ENCODE assay signal across 12 cellular contexts in genomic region chr3:172692751-172693310, GRCh38. TPM values are rescaled to one million over a fixed set of nuclear protein-coding genes. Genes with fewer than 3 reads are reported as not detected.
A peak's percentile ranks its signal among the peaks of the same experiment; 100 is the strongest.
DNase-seq lines count a peak whose midpoint lies in the region; ATAC-seq and TF ChIP-seq lines count a peak whose summit lies in the region.
"Had no signal": no experiment of that assay in that cellular context is flagged by ENCODE, and none has a peak within 500 bp of the region (broad histone marks: within the 10 kb centered on the region; RNA-seq: fewer than 3 reads in every experiment).

No MANE protein-coding gene starts in this region.

- peak overlapping the region; percentile 73 for H3K27ac Mint-ChIP-seq in T-helper 17 cell
- H3K27ac Mint-ChIP-seq: activated naive CD4-positive, alpha-beta T cell treated with anti-CD3 and anti-CD28 coated beads for 36 hours; CD4-positive, alpha-beta memory T cell had no signal

- no peaks in the 10 kb centered on the region for H3K27me3 ChIP-seq in thyroid gland
- no peaks in the 10 kb centered on the region for H3K27me3 ChIP-seq in trophoblast cell (ENCODE audit: insufficient read depth, low read length)
- H3K27me3 ChIP-seq: neutrophil had no signal

- TF ChIP-seq CTCF in thyroid gland (IDR thresholded peaks at IDR 0.05) = no peak

- no peak overlapping the region for H3K23ac ChIP-seq in trophoblast cell (ENCODE audit: low read length)

- H4K12ac ChIP-seq in trophoblast cell (ENCODE audit: low read depth, low read length) = no peak overlapping the region

- H3K4me3 ChIP-seq in thyroid gland (replicated peaks in 1 of 3) (no peak overlapping the region), trophoblast cell (ENCODE audit: low read depth, low read length) (no peak overlapping the region)

- no peak overlapping the region for H2BK120ac ChIP-seq in trophoblast cell (ENCODE audit: insufficient read depth, low read length, poor library complexity)

- intact Hi-C loops in thyroid gland (cut with DNase I) = no loop called here

- no peak overlapping the region for H2AK5ac ChIP-seq in trophoblast cell (ENCODE audit: low read length)

- H3K36me3 Mint-ChIP-seq in T-helper 17 cell (ENCODE audit: low read depth) = peaks cover 5% of the 10 kb centered on the region
- H3K36me3 Mint-ChIP-seq: CD4-positive, alpha-beta memory T cell had no signal

- H3K4me1 ChIP-seq in thyroid gland (peaks cover 0 to 5% of the 10 kb centered on the region in 2 donors), trophoblast cell (ENCODE audit: control insufficient read depth in 1 of 2, insufficient read depth in 2 of 2, low read length in 2 of 2) (no peaks in the 10 kb centered on the region)

- ATAC-seq in GM19035 (IDR thresholded peaks at IDR 0.05; ENCODE audit: unreplicated experiment) (peak; percentile 66), HG03066 (IDR thresholded peaks at IDR 0.05; ENCODE audit: low read depth, unreplicated experiment) (peak; percentile 87), T-helper 17 cell (no peak)

- no peaks in the 10 kb centered on the region for H3K79me1 ChIP-seq in trophoblast cell (ENCODE audit: low read length)

- DNase-seq in AML-193 (lab: John Stamatoyannopoulos, UW) (peak; percentile 28 to 31), T-helper 17 cell (no peak), thyroid gland (no peak), trophoblast cell (no peak), NCI-H510A treated with DMSO at 0.1 percent for 48 hours (lab: John Stamatoyannopoulos, UW) (no peak), NCI-H1694 treated with DMSO at 0.1 percent for 48 hours (lab: John Stamatoyannopoulos, UW) (no peak)
- DNase-seq: activated naive CD4-positive, alpha-beta T cell treated with anti-CD3 and anti-CD28 coated beads for 36 hours; CD4-positive, alpha-beta memory T cell; foreskin fibroblast had no signal

- H3K9ac ChIP-seq in trophoblast cell (ENCODE audit: low read length) = no peak overlapping the region

- H3K27me3 Mint-ChIP-seq in T-helper 17 cell = no peaks in the 10 kb centered on the region
- H3K27me3 Mint-ChIP-seq: CD4-positive, alpha-beta memory T cell had no signal

- no peak overlapping the region for H3K4me2 ChIP-seq in trophoblast cell (ENCODE audit: low read length)

- H3K79me2 ChIP-seq in trophoblast cell (ENCODE audit: control insufficient read depth, insufficient read depth, low read length, poor library complexity) = no peaks in the 10 kb centered on the region

- no peak overlapping the region for H3K18ac ChIP-seq in trophoblast cell (ENCODE audit: low read length)

- WGBS in thyroid gland, 2 donors = 90 to 100% methylated on average over 2 of the region's 2 CpGs
- WGBS in trophoblast cell (ENCODE audit: extremely low coverage, insufficient coverage, insufficient read length) = no CpG with 5 or more reads among the region's 2 CpGs

- H3K36me3 ChIP-seq in thyroid gland = no peaks in the 10 kb centered on the region
- H3K36me3 ChIP-seq in trophoblast cell (ENCODE audit: control insufficient read depth in 1 of 2, insufficient read depth in 2 of 2, low read length in 2 of 2) = no peaks in the 10 kb centered on the region
- H3K36me3 ChIP-seq: neutrophil had no signal

- H3K27ac ChIP-seq in thyroid gland = no peak overlapping the region
- no peak overlapping the region for H3K27ac ChIP-seq in trophoblast cell (ENCODE audit: low read depth, low read length)
- H3K27ac ChIP-seq: neutrophil had no signal

- no peak overlapping the region for H3K4me3 Mint-ChIP-seq in T-helper 17 cell
- H3K4me3 Mint-ChIP-seq: activated naive CD4-positive, alpha-beta T cell treated with anti-CD3 and anti-CD28 coated beads for 36 hours; CD4-positive, alpha-beta memory T cell had no signal

- H2AFZ ChIP-seq in trophoblast cell (ENCODE audit: insufficient read depth, low read length, poor library complexity) = no peak overlapping the region

- no peak overlapping the region for H3K14ac ChIP-seq in trophoblast cell (ENCODE audit: low read length)

- no peak overlapping the region for H4K8ac ChIP-seq in trophoblast cell (ENCODE audit: low read depth, low read length)

- no peak for TF ChIP-seq POLR2A in thyroid gland (IDR thresholded peaks at IDR 0.05)

- H2BK12ac ChIP-seq in trophoblast cell (ENCODE audit: low read length) = no peak overlapping the region

- peaks cover 12% of the 10 kb centered on the region for H3K4me1 Mint-ChIP-seq in T-helper 17 cell

- no peak overlapping the region for H4K91ac ChIP-seq in trophoblast cell (ENCODE audit: low read depth, low read length)

- H3K9me3 ChIP-seq in T-helper 17 cell (ENCODE audit: control insufficient read depth, low read length, poor library complexity, severe bottlenecking) (no peaks in the 10 kb centered on the region), thyroid gland (no peaks in the 10 kb centered on the region), trophoblast cell (ENCODE audit: insufficient read depth, low read depth, low read length) (no peaks in the 10 kb centered on the region)
- H3K9me3 ChIP-seq: neutrophil had no signal

- H3K4ac ChIP-seq in trophoblast cell (ENCODE audit: low read depth, low read length) = no peak overlapping the region

- no peak overlapping the region for H2BK5ac ChIP-seq in trophoblast cell (ENCODE audit: low read depth, low read length, poor library complexity)

RNA-seq across cellular contexts. Expression of gene NCEH1, which starts 18.0 kb away (rescaled TPM):
- 1 to 10 TPM; 1.0 to 2.4 TPM for total RNA-seq in T-helper 17 cell
- 10 to 100 TPM in 3 of 4 donors, 1 to 10 TPM in 1; 8.3 to 12.4 (median 11.0) TPM for total RNA-seq in thyroid gland
- polyA plus RNA-seq in trophoblast cell (2013) = 1.8 and 2.0 TPM in 2 replicates

RNA-seq across cellular contexts. Expression of gene ECT2, which starts 57.7 kb away (rescaled TPM):
- total RNA-seq in T-helper 17 cell (1 to 10 TPM; 2.2 to 2.3 TPM), thyroid gland (10 to 100 TPM in 1 of 4 donors, 1 to 10 TPM in 3; 6.8 to 10.7 (median 7.2) TPM)
- polyA plus RNA-seq in trophoblast cell (2013) = 27.3 and 28.9 TPM in 2 replicates

Comparison
In these comparisons a context has a peak if more than half of its experiments do, and no peak if none do; other contexts are left out.
1. DNase-seq: peak in AML-193 (2 of 2); none in T-helper 17 cell (0 of 3), thyroid gland (0 of 2), trophoblast cell (0 of 2), NCI-H510A treated with DMSO at 0.1 percent for 48 hours (single experiment) and NCI-H1694 treated with DMSO at 0.1 percent for 48 hours (single experiment).